ENCODE assay signal across 7 cellular contexts in genomic region chr16:17306211-17306610, GRCh38.
DNase-seq lines count a peak whose midpoint lies in the region; ATAC-seq and TF ChIP-seq lines count a peak whose summit lies in the region.
"Not testable (repeated sequence)": the region's sequence is repeated elsewhere in the genome, so short reads cannot be mapped to it uniquely, and the experiment has no call there.

No MANE protein-coding gene starts in this region.

- POLR2A ChIA-PET in activated CD8-positive, alpha-beta T cell treated with anti-CD3 and anti-CD28 coated beads, Interleukin-2, amount 10 ng/mL, durations not matched to agents 7 days and 5 days (lab: Charles Lee), result not testable (repeated sequence)

- H3K27me3 ChIP-seq in DOHH2 (ENCODE audit: control insufficient read depth, low read length); gastroesophageal sphincter: not testable (repeated sequence)

- TF ChIP-seq POLR2A in gastroesophageal sphincter (IDR thresholded peaks at IDR 0.05), result not testable (repeated sequence)

- WGBS in gastroesophageal sphincter (ENCODE audit: low coverage in 1 of 2), 2 donors, result 70 to 93% methylated on average over 2 to 9 of the region's 9 CpGs

- H3K9me3 Mint-ChIP-seq in activated CD8-positive, alpha-beta T cell treated with anti-CD3 and anti-CD28 coated beads, Interleukin-2, amount 10 ng/mL, durations not matched to agents 7 days and 5 days (ENCODE audit: insufficient read depth); activated naive CD8-positive, alpha-beta T cell treated with anti-CD3 and anti-CD28 coated beads for 36 hours; neural crest cell; stimulated activated naive CD8-positive, alpha-beta T cell treated with anti-CD3 and anti-CD28 coated beads, Interleukin-15, Interleukin-2, amounts not matched to agents 100 ng/mL and 50 ng/mL, for 24 hours: not testable (repeated sequence)

- peak overlapping the region; percentile 91 for H3K27ac Mint-ChIP-seq in T-helper 17 cell
- H3K27ac Mint-ChIP-seq in activated CD8-positive, alpha-beta T cell treated with anti-CD3 and anti-CD28 coated beads, Interleukin-2, amount 10 ng/mL, durations not matched to agents 7 days and 5 days, result peak overlapping the region; percentile 72
- peak overlapping the region; percentile 80 for H3K27ac Mint-ChIP-seq in activated naive CD8-positive, alpha-beta T cell treated with anti-CD3 and anti-CD28 coated beads for 36 hours
- H3K27ac Mint-ChIP-seq in neural crest cell (ENCODE audit: unreplicated experiment), result peak overlapping the region; percentile 13
- peak overlapping the region; percentile 82 for H3K27ac Mint-ChIP-seq in stimulated activated naive CD8-positive, alpha-beta T cell treated with anti-CD3 and anti-CD28 coated beads, Interleukin-15, Interleukin-2, amounts not matched to agents 100 ng/mL and 50 ng/mL, for 24 hours

- H3K36me3 ChIP-seq in DOHH2 (ENCODE audit: control insufficient read depth, low read length); gastroesophageal sphincter: not testable (repeated sequence)

- H3K79me2 ChIP-seq in DOHH2 (ENCODE audit: control insufficient read depth, low read length), result not testable (repeated sequence)

- peak overlapping the region; percentile 64 for H3K4me3 Mint-ChIP-seq in T-helper 17 cell
- H3K4me3 Mint-ChIP-seq in activated CD8-positive, alpha-beta T cell treated with anti-CD3 and anti-CD28 coated beads, Interleukin-2, amount 10 ng/mL, durations not matched to agents 7 days and 5 days; activated naive CD8-positive, alpha-beta T cell treated with anti-CD3 and anti-CD28 coated beads for 36 hours; neural crest cell; stimulated activated naive CD8-positive, alpha-beta T cell treated with anti-CD3 and anti-CD28 coated beads, Interleukin-15, Interleukin-2, amounts not matched to agents 100 ng/mL and 50 ng/mL, for 24 hours: not testable (repeated sequence)

- DNase-seq in T-helper 17 cell; activated CD8-positive, alpha-beta T cell treated with anti-CD3 and anti-CD28 coated beads, Interleukin-2, amount 10 ng/mL, durations not matched to agents 7 days and 5 days; activated naive CD8-positive, alpha-beta T cell treated with anti-CD3 and anti-CD28 coated beads for 36 hours; neural crest cell (ENCODE audit: low read depth, low spot score): not testable (repeated sequence)

- H3K4me1 Mint-ChIP-seq in T-helper 17 cell (peaks cover 29% of the 10 kb centered on the region), neural crest cell (peaks cover 67% of the 10 kb centered on the region)
- H3K4me1 Mint-ChIP-seq in activated CD8-positive, alpha-beta T cell treated with anti-CD3 and anti-CD28 coated beads, Interleukin-2, amount 10 ng/mL, durations not matched to agents 7 days and 5 days (ENCODE audit: low read depth), result peaks cover 65% of the 10 kb centered on the region
- H3K4me1 Mint-ChIP-seq in activated naive CD8-positive, alpha-beta T cell treated with anti-CD3 and anti-CD28 coated beads for 36 hours, result peaks cover 44% of the 10 kb centered on the region
- peaks cover 61% of the 10 kb centered on the region for H3K4me1 Mint-ChIP-seq in stimulated activated naive CD8-positive, alpha-beta T cell treated with anti-CD3 and anti-CD28 coated beads, Interleukin-15, Interleukin-2, amounts not matched to agents 100 ng/mL and 50 ng/mL, for 24 hours (ENCODE audit: low read depth)

- ATAC-seq in T-helper 17 cell; activated CD8-positive, alpha-beta T cell treated with anti-CD3 and anti-CD28 coated beads, Interleukin-2, amount 10 ng/mL, durations not matched to agents 7 days and 5 days; gastroesophageal sphincter: not testable (repeated sequence)

- not testable (repeated sequence) for H3K9me3 ChIP-seq in DOHH2 (ENCODE audit: control insufficient read depth, insufficient read depth, low read length); T-helper 17 cell (ENCODE audit: control insufficient read depth, low read length, poor library complexity, severe bottlenecking); gastroesophageal sphincter

- not testable (repeated sequence) for H3K4me3 ChIP-seq in DOHH2 (ENCODE audit: low read length); gastroesophageal sphincter

- not testable (repeated sequence) for H3K27ac ChIP-seq in DOHH2 (ENCODE audit: low read depth, low read length)
- H3K27ac ChIP-seq in gastroesophageal sphincter, result peak overlapping the region in 3 of 4 donors; percentile 54 to 96 (median 79)

- TF ChIP-seq CTCF in DOHH2 (IDR thresholded peaks at IDR 0.05; ENCODE audit: low read depth, low read length, poor library complexity, severe bottlenecking); gastroesophageal sphincter (IDR thresholded peaks at IDR 0.05); neural crest cell (conservative IDR thresholded peaks at IDR 0.05): not testable (repeated sequence)

- H3K9me2 ChIP-seq in DOHH2 (replicated peaks; ENCODE audit: control insufficient read depth, low read length), result not testable (repeated sequence)

- peaks cover 50% of the 10 kb centered on the region for H3K4me1 ChIP-seq in DOHH2 (ENCODE audit: control insufficient read depth, low read length)
- H3K4me1 ChIP-seq in gastroesophageal sphincter, result peaks cover 2 to 70% (median 13%) of the 10 kb centered on the region in 3 donors

- TF ChIP-seq EP300 in gastroesophageal sphincter (IDR thresholded peaks at IDR 0.05), result not testable (repeated sequence)

- not testable (repeated sequence) for H3K36me3 Mint-ChIP-seq in T-helper 17 cell (ENCODE audit: low read depth); activated naive CD8-positive, alpha-beta T cell treated with anti-CD3 and anti-CD28 coated beads for 36 hours; neural crest cell (ENCODE audit: low read depth); stimulated activated naive CD8-positive, alpha-beta T cell treated with anti-CD3 and anti-CD28 coated beads, Interleukin-15, Interleukin-2, amounts not matched to agents 100 ng/mL and 50 ng/mL, for 24 hours (ENCODE audit: low read depth)
- H3K36me3 Mint-ChIP-seq in activated CD8-positive, alpha-beta T cell treated with anti-CD3 and anti-CD28 coated beads, Interleukin-2, amount 10 ng/mL, durations not matched to agents 7 days and 5 days (ENCODE audit: low read depth), result peaks cover 44% of the 10 kb centered on the region

- not testable (repeated sequence) for H4K20me1 ChIP-seq in DOHH2 (ENCODE audit: control insufficient read depth, insufficient read depth, low read depth, low read length)

- peaks cover 16% of the 10 kb centered on the region for H3F3A ChIP-seq in DOHH2 (ENCODE audit: control insufficient read depth, insufficient read depth)

- not testable (repeated sequence) for H3K27me3 Mint-ChIP-seq in T-helper 17 cell; activated CD8-positive, alpha-beta T cell treated with anti-CD3 and anti-CD28 coated beads, Interleukin-2, amount 10 ng/mL, durations not matched to agents 7 days and 5 days (ENCODE audit: low read depth); activated naive CD8-positive, alpha-beta T cell treated with anti-CD3 and anti-CD28 coated beads for 36 hours; neural crest cell (ENCODE audit: low read depth); stimulated activated naive CD8-positive, alpha-beta T cell treated with anti-CD3 and anti-CD28 coated beads, Interleukin-15, Interleukin-2, amounts not matched to agents 100 ng/mL and 50 ng/mL, for 24 hours

- CTCF ChIA-PET in activated CD8-positive, alpha-beta T cell treated with anti-CD3 and anti-CD28 coated beads, Interleukin-2, amount 10 ng/mL, durations not matched to agents 7 days and 5 days (lab: Charles Lee), result not testable (repeated sequence)

- peak overlapping the region; percentile 45; the same call in 1 of the 2 replicates for H3K4me2 ChIP-seq in DOHH2 (ENCODE audit: low read length)

Comparison
In these comparisons a context has a peak if more than half of its experiments do, and no peak if none do; other contexts are left out.
1. H3K27ac Mint-ChIP-seq: peak in every context shown above with its lines; median percentile 91 in T-helper 17 cell; 82 in stimulated activated naive CD8-positive, alpha-beta T cell treated with anti-CD3 and anti-CD28 coated beads, Interleukin-15, Interleukin-2, amounts not matched to agents 100 ng/mL and 50 ng/mL, for 24 hours; 80 in activated naive CD8-positive, alpha-beta T cell treated with anti-CD3 and anti-CD28 coated beads for 36 hours; 72 in activated CD8-positive, alpha-beta T cell treated with anti-CD3 and anti-CD28 coated beads, Interleukin-2, amount 10 ng/mL, durations not matched to agents 7 days and 5 days; 13 in neural crest cell.